Comparison of ENCODE assay signal across 8 cellular contexts in genomic region chr3:171376125-171376947, GRCh38.
DNase-seq lines count a peak whose midpoint lies in the region; ATAC-seq and TF ChIP-seq lines count a peak whose summit lies in the region.
"Had no signal": no experiment of that assay in that cellular context is flagged by ENCODE, and none has a peak within 500 bp of the region (broad histone marks: within the 10 kb centered on the region; RNA-seq: fewer than 3 reads in every experiment).

No MANE protein-coding gene starts in this region.

- peaks cover 2% of the 10 kb centered on the region; the same call in 1 of the 2 replicates for H3K27me3 Mint-ChIP-seq in HFFc6 (ENCODE audit: insufficient read depth)

- DNase-seq in HFFc6 = peak; percentile 16
- no peak for DNase-seq in RWPE2 (ENCODE audit: low spot score)
- DNase-seq in fibroblast of the aortic adventitia (ENCODE audit: low read depth) = peak; percentile 65
- DNase-seq in psoas muscle = no peak
- DNase-seq in stomach = no peak
- no peak for DNase-seq in HuH-7.5 (ENCODE audit: low spot score)
- DNase-seq: Karpas-422 had no signal

- TF ChIP-seq CTCF in HFFc6 (IDR thresholded peaks at IDR 0.05) = no peak
- no peak for TF ChIP-seq CTCF in RWPE2 (IDR thresholded peaks at IDR 0.05; ENCODE audit: poor library complexity, severe bottlenecking)
- TF ChIP-seq CTCF in fibroblast of the aortic adventitia (IDR thresholded peaks at IDR 0.05; ENCODE audit: insufficient read depth, low read length) = no peak
- no peak for TF ChIP-seq CTCF in psoas muscle (IDR thresholded peaks at IDR 0.05)
- no peak for TF ChIP-seq CTCF in stomach (IDR thresholded peaks at IDR 0.05)

- H3K36me3 Mint-ChIP-seq in HFFc6 (ENCODE audit: low read depth) = peaks cover 4% of the 10 kb centered on the region; the same call in 1 of the 2 replicates

- H3K27ac Mint-ChIP-seq in HFFc6 = no peak overlapping the region

- H3K4me1 ChIP-seq in RWPE2 (ENCODE audit: insufficient read depth, poor library complexity, severe bottlenecking) = peaks cover 13% of the 10 kb centered on the region
- peaks cover 57% of the 10 kb centered on the region for H3K4me1 ChIP-seq in psoas muscle
- H3K4me1 ChIP-seq in stomach = peaks cover 0 to 40% (median 15%) of the 10 kb centered on the region in 4 donors

- TF ChIP-seq POLR2A in stomach (IDR thresholded peaks at IDR 0.05) = no peak

- no peaks in the 10 kb centered on the region for H3K36me3 ChIP-seq in RWPE2 (ENCODE audit: low read depth)
- H3K36me3 ChIP-seq in psoas muscle (ENCODE audit: insufficient read depth in 1 of 2, low read depth in 1 of 2) = no peaks in the 10 kb centered on the region
- H3K36me3 ChIP-seq in stomach = no peaks in the 10 kb centered on the region

- peaks cover 20% of the 10 kb centered on the region for H3K4me1 Mint-ChIP-seq in HFFc6 (ENCODE audit: low read depth)

- no peaks in the 10 kb centered on the region for H3K9me3 Mint-ChIP-seq in HFFc6

- no peak for TF ChIP-seq EP300 in stomach (IDR thresholded peaks at IDR 0.05)

- no peaks in the 10 kb centered on the region for H3K9me3 ChIP-seq in RWPE2 (ENCODE audit: severe bottlenecking)
- no peaks in the 10 kb centered on the region for H3K9me3 ChIP-seq in psoas muscle
- H3K9me3 ChIP-seq in stomach = no peaks in the 10 kb centered on the region

- peak overlapping the region; percentile 34 for H3K4me3 Mint-ChIP-seq in HFFc6

- 65 to 88% (median 68%) methylated on average over 4 of the region's 4 CpGs for WGBS in psoas muscle, 3 donors
- 58 to 64% (median 61%) methylated on average over 4 of the region's 4 CpGs for WGBS in stomach, 5 donors

- H3K27ac ChIP-seq in RWPE2 (ENCODE audit: poor library complexity, severe bottlenecking) (peak overlapping the region; percentile 79), psoas muscle (no peak overlapping the region), stomach (peak overlapping the region in 2 of 5 donors; percentile 54 to 58)

- intact Hi-C loops in psoas muscle (cut with DNase I) = no loop called here
- intact Hi-C loops in stomach (cut with DNase I; ENCODE audit: low total_unique reads) = no loop called here

- H3K27me3 ChIP-seq in RWPE2 (ENCODE audit: insufficient read depth, poor library complexity, severe bottlenecking) (no peaks in the 10 kb centered on the region), psoas muscle (ENCODE audit: insufficient read depth in 3 of 3, low read length in 2 of 3) (no peaks in the 10 kb centered on the region), stomach (no peaks in the 10 kb centered on the region)

- no peak overlapping the region for H3K4me3 ChIP-seq in RWPE2 (ENCODE audit: severe bottlenecking)
- H3K4me3 ChIP-seq in fibroblast of the aortic adventitia (ENCODE audit: low read depth, low read length) = no peak overlapping the region
- H3K4me3 ChIP-seq in psoas muscle = no peak overlapping the region
- no peak overlapping the region for H3K4me3 ChIP-seq in stomach

- ATAC-seq in RWPE2 (ENCODE audit: low read depth) (no peak; the same call in 2 of the 3 replicates), psoas muscle (peak in 3 of 4 donors; percentile 40 to 56 (median 52)), GM19035 (IDR thresholded peaks at IDR 0.05; ENCODE audit: unreplicated experiment) (no peak)

Comparison
In these comparisons a context has a peak if more than half of its experiments do, and no peak if none do; other contexts are left out.
1. DNase-seq: peak in HFFc6 (single experiment) and fibroblast of the aortic adventitia (single experiment); none in RWPE2 (single experiment), psoas muscle (0 of 2), stomach (single experiment) and HuH-7.5 (single experiment).
2. ATAC-seq: peak in psoas muscle (3 of 4); none in RWPE2 (single experiment) and GM19035 (single experiment).